In genomic region chr12:117052386-117053049, GRCh38 we compare ENCODE assay signal across 11 cellular contexts. TPM values are rescaled to one million over a fixed set of nuclear protein-coding genes. Genes with fewer than 3 reads are reported as not detected.
A peak's percentile ranks its signal among the peaks of the same experiment; 100 is the strongest.
DNase-seq lines count a peak whose midpoint lies in the region; ATAC-seq, FAIRE-seq and TF ChIP-seq lines count a peak whose summit lies in the region.
"Had no signal": no experiment of that assay in that cellular context is flagged by ENCODE, and none has a peak within 500 bp of the region (broad histone marks: within the 10 kb centered on the region; RNA-seq: fewer than 3 reads in every experiment).

No MANE protein-coding gene starts in this region.

- ATAC-seq in HepG2 (no peak), right lobe of liver (no peak), psoas muscle (no peak), aorta (ENCODE audit: low FRiP score) (no peak)
- no peak for ATAC-seq in effector memory CD8-positive, alpha-beta T cell (replicated peaks)

- no peak overlapping the region for H3K27ac ChIP-seq in HepG2 (ENCODE audit: extremely low read length, insufficient read depth, low read length)
- no peak overlapping the region for H3K27ac ChIP-seq in right lobe of liver
- no peak overlapping the region for H3K27ac ChIP-seq in psoas muscle
- no peak overlapping the region for H3K27ac ChIP-seq in aorta (ENCODE audit: low read depth in 1 of 2, low read length in 2 of 2)

- no peaks in the 10 kb centered on the region for H4K20me1 ChIP-seq in HepG2 (ENCODE audit: insufficient read depth, low read length)

- H3K4me3 Mint-ChIP-seq in IgD-negative memory B cell, result peak overlapping the region; percentile 13 to 86 (median 46)
- no peak overlapping the region for H3K4me3 Mint-ChIP-seq in effector memory CD8-positive, alpha-beta T cell

- 95% methylated on average over 8 of the region's 8 CpGs for WGBS in HepG2 (ENCODE audit: low lambda C conversion rate)
- 61% methylated on average over 7 of the region's 8 CpGs for WGBS in right lobe of liver (ENCODE audit: insufficient coverage, low coverage, low lambda C conversion rate, missing lambda C conversion rate)
- WGBS in psoas muscle, 3 donors, result 51 to 62% (median 57%) methylated on average over 8 of the region's 8 CpGs
- WGBS in aorta, 2 donors, result 82 to 83% methylated on average over 8 of the region's 8 CpGs

- FAIRE-seq in HepG2 (lab: Jason Lieb, UNC), result no peak

- in situ Hi-C loops in HepG2 (cut with HindIII; ENCODE audit: extremely low pct_ligation_motif_present, low pct_unique_long_range_greater_than_20kb), result no loop called here

- CTCF ChIA-PET in HepG2 (lab: Yijun Ruan, JAX; ENCODE audit: low intra/inter-chr PET ratio, low total read pairs), result no interaction called here

- H3K27me3 Mint-ChIP-seq in IgD-negative memory B cell, result no peaks in the 10 kb centered on the region
- H3K27me3 Mint-ChIP-seq in effector memory CD8-positive, alpha-beta T cell, result no peaks in the 10 kb centered on the region

- H3K9me3 ChIP-seq in HepG2 (ENCODE audit: low read length) (no peaks in the 10 kb centered on the region), right lobe of liver (no peaks in the 10 kb centered on the region), psoas muscle (no peaks in the 10 kb centered on the region), aorta (ENCODE audit: control insufficient read depth, low read length) (no peaks in the 10 kb centered on the region)

- TF ChIP-seq EP300 in HepG2 (IDR thresholded peaks at IDR 0.05; ENCODE audit: low read depth in 2 of 2, low read length in 2 of 2) (no peak), HepG2 (CRISPR knock-in tag; IDR thresholded peaks at IDR 0.05; ENCODE audit: borderline replicate concordance) (no peak)

- H3K36me3 ChIP-seq in HepG2 (replicated peaks in 1 of 2; ENCODE audit: control insufficient read depth in 1 of 2, insufficient read depth in 2 of 2, low read length in 2 of 2) (peaks cover 22 to 57% of the 10 kb centered on the region in 2 experiments), right lobe of liver (no peaks in the 10 kb centered on the region), psoas muscle (ENCODE audit: insufficient read depth in 1 of 2, low read depth in 1 of 2) (no peaks in the 10 kb centered on the region), aorta (ENCODE audit: control insufficient read depth in 1 of 2, insufficient read depth in 2 of 2, low read length in 1 of 2) (no peaks in the 10 kb centered on the region)

- peaks cover 4% of the 10 kb centered on the region for H3K36me3 Mint-ChIP-seq in IgD-negative memory B cell
- peaks cover 5% of the 10 kb centered on the region for H3K36me3 Mint-ChIP-seq in effector memory CD8-positive, alpha-beta T cell (ENCODE audit: insufficient read depth)

- DNase-seq in HepG2 (ENCODE audit: low spot score) (no peak), right lobe of liver (no peak), psoas muscle (no peak), superior temporal gyrus (ENCODE audit: extremely low spot score) (no peak), T-helper 9 cell (no peak), aorta (no peak)
- DNase-seq in effector memory CD8-positive, alpha-beta T cell, result no peak
- DNase-seq: activated CD8-positive, alpha-beta memory T cell treated with anti-CD3 and anti-CD28 coated beads, Interleukin-2, amount 50 U/mL, for 48 hours; amygdala; NCI-H1694 treated with DMSO at 0.1 percent for 48 hours had no signal

- no peak for TF ChIP-seq POLR2A in HepG2 (IDR thresholded peaks at IDR 0.05; ENCODE audit: insufficient read depth in 1 of 2, low read depth in 2 of 2, low read length in 2 of 2)
- TF ChIP-seq POLR2A in right lobe of liver (IDR thresholded peaks at IDR 0.05), result no peak

- TF ChIP-seq CTCF in HepG2 (CRISPR knock-in tag; IDR thresholded peaks at IDR 0.05) (no peak), right lobe of liver (IDR thresholded peaks at IDR 0.05) (no peak), psoas muscle (IDR thresholded peaks at IDR 0.05) (no peak)

- H3K4me1 Mint-ChIP-seq in IgD-negative memory B cell, result peaks cover 11 to 32% (median 29%) of the 10 kb centered on the region in 3 donors
- H3K4me1 Mint-ChIP-seq in effector memory CD8-positive, alpha-beta T cell (ENCODE audit: low read depth in 2 of 2), result peaks cover 15 to 33% of the 10 kb centered on the region in 2 donors

- no peaks in the 10 kb centered on the region for H3K9me3 Mint-ChIP-seq in IgD-negative memory B cell
- H3K9me3 Mint-ChIP-seq in effector memory CD8-positive, alpha-beta T cell, result no peaks in the 10 kb centered on the region

- intact Hi-C loops in HepG2 (cut with micrococcal nuclease; ENCODE audit: unreplicated experiment), result no loop called here
- intact Hi-C loops in right lobe of liver (cut with DNase I), result no loop called here
- intact Hi-C loops in psoas muscle (cut with DNase I), result no loop called here
- intact Hi-C loops in aorta (cut with DNase I), result no loop called here

- TF ChIP-seq RAD21 in HepG2 (CRISPR knock-in tag; IDR thresholded peaks at IDR 0.05), result no peak

- POLR2A ChIA-PET in HepG2 (lab: Yijun Ruan, JAX), result no interaction called here

- no peaks in the 10 kb centered on the region for H3K79me2 ChIP-seq in HepG2 (ENCODE audit: insufficient read depth, low read length)

- H3K4me1 ChIP-seq in HepG2 (ENCODE audit: insufficient read depth, low read length), result peaks cover 33% of the 10 kb centered on the region
- no peaks in the 10 kb centered on the region for H3K4me1 ChIP-seq in right lobe of liver
- no peaks in the 10 kb centered on the region for H3K4me1 ChIP-seq in psoas muscle
- no peaks in the 10 kb centered on the region for H3K4me1 ChIP-seq in aorta (ENCODE audit: control insufficient read depth in 1 of 2, insufficient read depth in 2 of 2, low read length in 2 of 2)

- BruUV-seq in HepG2 (replicated peaks; lab: Mats Ljungman, UMichigan), result no TSS peak

- H3K4me2 ChIP-seq in HepG2 (ENCODE audit: low read depth, low read length), result no peak overlapping the region

- no peak overlapping the region for H2AFZ ChIP-seq in HepG2 (ENCODE audit: low read length)

- no peak overlapping the region for H3K9ac ChIP-seq in HepG2 (ENCODE audit: insufficient read depth, low read depth, low read length)

- no peaks in the 10 kb centered on the region for H3K27me3 ChIP-seq in HepG2 (ENCODE audit: control insufficient read depth in 1 of 2, insufficient read depth in 2 of 2, low read length in 2 of 2)
- no peaks in the 10 kb centered on the region for H3K27me3 ChIP-seq in right lobe of liver
- peaks cover 0 to 5% (median 3%) of the 10 kb centered on the region in 3 donors for H3K27me3 ChIP-seq in psoas muscle (ENCODE audit: insufficient read depth in 3 of 3, low read length in 2 of 3)
- no peaks in the 10 kb centered on the region for H3K27me3 ChIP-seq in aorta (ENCODE audit: control insufficient read depth in 1 of 2, insufficient read depth in 2 of 2, low read length in 1 of 2)

- H3K4me3 ChIP-seq in HepG2 (replicated peaks in 1 of 3; ENCODE audit: insufficient read depth in 1 of 3, low read depth in 2 of 3, low read length in 3 of 3) (no peak overlapping the region), right lobe of liver (no peak overlapping the region), psoas muscle (no peak overlapping the region), aorta (ENCODE audit: low read length in 2 of 2) (no peak overlapping the region)

- peak overlapping the region; percentile 61 to 83 (median 80) for H3K27ac Mint-ChIP-seq in IgD-negative memory B cell
- peak overlapping the region; percentile 25 to 63 for H3K27ac Mint-ChIP-seq in effector memory CD8-positive, alpha-beta T cell

TF ChIP-seq in HepG2, 621 proteins besides CTCF, POLR2A, EP300 and RAD21:
- TF ChIP-seq, protein P1, sequence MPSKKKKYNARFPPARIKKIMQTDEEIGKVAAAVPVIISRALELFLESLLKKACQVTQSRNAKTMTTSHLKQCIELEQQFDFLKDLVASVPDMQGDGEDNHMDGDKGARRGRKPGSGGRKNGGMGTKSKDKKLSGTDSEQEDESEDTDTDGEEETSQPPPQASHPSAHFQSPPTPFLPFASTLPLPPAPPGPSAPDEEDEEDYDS (CRISPR knock-in tag; IDR thresholded peaks at IDR 0.05), result no peak
- peak; percentile 29 for TF ChIP-seq AGO2 (optimal IDR thresholded peaks at IDR 0.05; ENCODE audit: low read depth, low read length)
TF ChIP-seq in HepG2: peak in this region for 1.

RNA-seq across cellular contexts. Expression of gene TESC, which starts 46.7 kb away (rescaled TPM):
- total RNA-seq in HepG2 (2016; rRNA removed; fragmentation: Illumina TruSeq; extraction: Trizol) (90.4 and 95.7 TPM in 2 replicates), right lobe of liver (1 to 10 TPM; 1.3 to 3.9 (median 3.0) TPM), psoas muscle (1 to 10 TPM; 3.3 to 4.9 (median 3.5) TPM), aorta (10 to 100 TPM in 1 of 2 donors, 1 to 10 TPM in 1; 5.4 to 17.1 TPM)
- total RNA-seq in HepG2 (2016; cell fraction: cytosol; rRNA removed; fragmentation: Illumina TruSeq; extraction: Trizol; ENCODE audit: low read depth), result 47.9 and 55.6 TPM in 2 replicates
- 94.6 and 101 TPM in 2 replicates for total RNA-seq in HepG2 (2016; cell fraction: insoluble cytoplasmic fraction; rRNA removed; fragmentation: Illumina TruSeq; extraction: Trizol)
- total RNA-seq in HepG2 (2016; cell fraction: membrane; rRNA removed; fragmentation: Illumina TruSeq; extraction: Trizol), result 73.3 and 75.8 TPM in 2 replicates
- total RNA-seq in HepG2 (2016; cell fraction: nucleus; rRNA removed; fragmentation: Illumina TruSeq; extraction: Trizol), result 42.8 and 54.2 TPM in 2 replicates
- polyA plus RNA-seq in HepG2 (2011; rRNA removed) (181 and 193 TPM in 2 replicates), IgD-negative memory B cell (24.5 TPM), psoas muscle (1 to 10 TPM; 1.7 to 3.1 (median 2.9) TPM), aorta (1 to 10 TPM in 1 of 2 donors, under 1 TPM in 1; 0.38 to 1.2 TPM)
- polyA plus RNA-seq in HepG2 (2011; cell fraction: cytosol; rRNA removed), result 178 and 242 TPM in 2 replicates
- polyA plus RNA-seq in HepG2 (2011; cell fraction: nucleus; rRNA removed), result 194 and 196 TPM in 2 replicates
- polyA plus RNA-seq in HepG2 (2012), result 45.0 and 55.8 TPM in 2 replicates
- polyA plus RNA-seq in HepG2 (2016; cell fraction: cytosol; fragmentation: Illumina TruSeq; extraction: Trizol; ENCODE audit: low read depth), result 46.7 and 59.9 TPM in 2 replicates
- polyA plus RNA-seq in HepG2 (2016; cell fraction: insoluble cytoplasmic fraction; fragmentation: Illumina TruSeq; extraction: Trizol; ENCODE audit: low read depth), result 103 and 109 TPM in 2 replicates
- 69.1 and 76.1 TPM in 2 replicates for polyA plus RNA-seq in HepG2 (2016; cell fraction: membrane; fragmentation: Illumina TruSeq; extraction: Trizol; ENCODE audit: low read depth)
- 80.6 and 84.9 TPM in 2 replicates for polyA plus RNA-seq in HepG2 (2016; cell fraction: nucleus; fragmentation: Illumina TruSeq; extraction: Trizol; ENCODE audit: insufficient read depth, low read depth)
- polyA minus RNA-seq in HepG2 (2011; rRNA and poly(A)+ RNA removed; ENCODE audit: low replicate concordance), result 8.2 and 120 TPM in 2 replicates
- 28.3 and 29.5 TPM in 2 replicates for polyA minus RNA-seq in HepG2 (2011; cell fraction: cytosol; rRNA and poly(A)+ RNA removed)
- 89.0 and 92.2 TPM in 2 replicates for polyA minus RNA-seq in HepG2 (2011; cell fraction: nucleus; rRNA and poly(A)+ RNA removed)

Comparison
In these comparisons a context has a peak if more than half of its experiments do, and no peak if none do; other contexts are left out.
1. H3K4me3 Mint-ChIP-seq: peak in IgD-negative memory B cell (4 of 4); none in effector memory CD8-positive, alpha-beta T cell (0 of 2).